Comparison of ENCODE assay signal across 35 cellular contexts in genomic region chr2:88396209-88396608, GRCh38. TPM values are rescaled to one million over a fixed set of nuclear protein-coding genes. Genes with fewer than 3 reads are reported as not detected.
"Had no signal": no experiment of that assay in that cellular context is flagged by ENCODE, and none has a peak within 500 bp of the region (broad histone marks: within the 10 kb centered on the region; RNA-seq: fewer than 3 reads in every experiment).

No MANE protein-coding gene starts in this region.

- DNase-seq: natural killer cell; occipital lobe; ovary; posterior cingulate gyrus; psoas muscle; right cardiac atrium; spleen; stimulated activated CD4-positive, alpha-beta T cell treated with anti-CD3 and anti-CD28 coated beads, Interleukin-12 subunit alpha, Interleukin-12 subunit beta, amount 100 ng/mL, for 4 hours; stimulated activated CD4-positive, alpha-beta T cell treated with anti-CD3 and anti-CD28 coated beads, Interleukin-1b, Interleukin-23, amount 100 ng/mL, for 48 hours; stimulated activated CD4-positive, alpha-beta T cell treated with anti-CD3 and anti-CD28 coated beads, Interleukin-4, amount 100 ng/mL, for 1 hour; stimulated activated CD4-positive, alpha-beta T cell treated with anti-CD3 and anti-CD28 coated beads, Interleukin-4, amount 100 ng/mL, for 4 hours; stimulated activated CD8-positive, alpha-beta memory T cell treated with anti-CD3 and anti-CD28 coated beads, Interleukin-4, amount 100 ng/mL, for 48 hours; stimulated activated naive CD4-positive, alpha-beta T cell; stimulated activated naive CD8-positive, alpha-beta T cell treated with anti-CD3 and anti-CD28 coated beads, Interleukin-15, amount 100 ng/mL, for 72 hours; stimulated activated naive CD8-positive, alpha-beta T cell treated with anti-CD3 and anti-CD28 coated beads, Interleukin-15, Interleukin-2, amounts not matched to agents 100 U/mL and 50 U/mL, for 24 hours; substantia nigra; testis; tibial artery; transverse colon; upper lobe of right lung had no signal

- H3K9me3 Mint-ChIP-seq: natural killer cell; nephron; neural progenitor cell; stimulated activated memory B cell treated with anti-CD40 and anti-IgM and Interleukin-4, amounts not matched to agents 10 μg/mL and 1 μg/mL and 100 μg/mL, for 72 hours; type B pancreatic cell had no signal

- H3K9ac ChIP-seq: neural progenitor cell, parathyroid adenoma had no signal

- H3K79me2 ChIP-seq: parathyroid adenoma had no signal

- H3K27ac Mint-ChIP-seq: natural killer cell; nephron; neural progenitor cell; progenitor cell of endocrine pancreas; stimulated activated memory B cell treated with anti-CD40 and anti-IgM and Interleukin-4, amounts not matched to agents 10 μg/mL and 1 μg/mL and 100 μg/mL, for 72 hours; stimulated activated naive CD8-positive, alpha-beta T cell treated with anti-CD3 and anti-CD28 coated beads, Interleukin-15, amount 100 ng/mL, for 72 hours; type B pancreatic cell had no signal

- H3K4me3 ChIP-seq: neural progenitor cell, ovary, psoas muscle, skin epidermis, smooth muscle cell, spleen, suprapubic skin, testis, tibial artery, transverse colon, upper lobe of right lung, vagina had no signal

- H3K4me1 Mint-ChIP-seq: natural killer cell; nephron; stimulated activated memory B cell treated with anti-CD40 and anti-IgM and Interleukin-4, amounts not matched to agents 10 μg/mL and 1 μg/mL and 100 μg/mL, for 72 hours; stimulated activated naive CD8-positive, alpha-beta T cell treated with anti-CD3 and anti-CD28 coated beads, Interleukin-15, amount 100 ng/mL, for 72 hours had no signal

- H3K27ac ChIP-seq: neural progenitor cell, ovary, parathyroid adenoma, psoas muscle, skin epidermis, spleen, suprapubic skin, testis, tibial artery, transverse colon, upper lobe of right lung, vagina had no signal

- H3K4me2 ChIP-seq: neural progenitor cell, smooth muscle cell had no signal

- H3K4me3 Mint-ChIP-seq: natural killer cell; nephron; neural progenitor cell; stimulated activated memory B cell treated with anti-CD40 and anti-IgM and Interleukin-4, amounts not matched to agents 10 μg/mL and 1 μg/mL and 100 μg/mL, for 72 hours; stimulated activated naive CD8-positive, alpha-beta T cell treated with anti-CD3 and anti-CD28 coated beads, Interleukin-15, amount 100 ng/mL, for 72 hours; type B pancreatic cell had no signal

- H3K36me3 ChIP-seq: neural progenitor cell, ovary, spleen, suprapubic skin, tibial artery, transverse colon, upper lobe of right lung, vagina had no signal

- ATAC-seq: natural killer cell; psoas muscle; right cardiac atrium; sciatic nerve; stimulated activated memory B cell treated with anti-CD40 and anti-IgM and Interleukin-4, amounts not matched to agents 10 μg/mL and 1 μg/mL and 100 μg/mL, for 72 hours; stimulated activated naive CD8-positive, alpha-beta T cell treated with anti-CD3 and anti-CD28 coated beads, Interleukin-15, amount 100 ng/mL, for 72 hours; stimulated activated naive CD8-positive, alpha-beta T cell treated with anti-CD3 and anti-CD28 coated beads, Interleukin-15, Interleukin-2, amounts not matched to agents 100 U/mL and 50 U/mL, for 24 hours; upper lobe of right lung had no signal

- H3K9me3 ChIP-seq: ovary, psoas muscle, suprapubic skin, testis, tibial artery, transverse colon, upper lobe of right lung, vagina had no signal

- H3K36me3 Mint-ChIP-seq: natural killer cell; neural progenitor cell; stimulated activated memory B cell treated with anti-CD40 and anti-IgM and Interleukin-4, amounts not matched to agents 10 μg/mL and 1 μg/mL and 100 μg/mL, for 72 hours; type B pancreatic cell had no signal

- H3K4me1 ChIP-seq: parathyroid adenoma, psoas muscle, spleen, suprapubic skin, testis, tibial artery, transverse colon, upper lobe of right lung, vagina had no signal

- H3K27me3 Mint-ChIP-seq: progenitor cell of endocrine pancreas; stimulated activated naive CD8-positive, alpha-beta T cell treated with anti-CD3 and anti-CD28 coated beads, Interleukin-15, amount 100 ng/mL, for 72 hours; type B pancreatic cell had no signal

- H2AFZ ChIP-seq: neural progenitor cell, parathyroid adenoma had no signal

- H3K27me3 ChIP-seq: neural progenitor cell, ovary, suprapubic skin, testis, tibial artery, vagina had no signal

RNA-seq across cellular contexts. Expression of gene FOXI3, which starts 56.3 kb away (rescaled TPM):
- total RNA-seq: natural killer cell, osteoblast, ovary, psoas muscle, renal cortical epithelial cell, right cardiac atrium, sciatic nerve, smooth muscle cell, spleen, transverse colon, upper lobe of right lung, urinary bladder, vagina had no signal
- polyA plus RNA-seq: neural cell, ovary, psoas muscle, right cardiac atrium, smooth muscle cell, spleen, urinary bladder had no signal
